In genomic region chrX:49137492-49137891, GRCh38 we compare ENCODE assay signal across 2 cellular contexts.
TF ChIP-seq lines count a peak whose summit lies in the region.

No MANE protein-coding gene starts in this region.

TF ChIP-seq in HepG2, 621 proteins besides CTCF, POLR2A, EP300 and RAD21:
- TF ChIP-seq SOX13 (IDR thresholded peaks at IDR 0.05) = peak; percentile 79; the same call in 1 of the 2 replicates
- TF ChIP-seq SOX13 (CRISPR knock-in tag; conservative IDR thresholded peaks at IDR 0.05 in 1 of 2, IDR thresholded peaks at IDR 0.05 in 1 of 2) = peak in 1 of 2 experiments; percentile 95; a peak in 2 of 4 replicates
- TF ChIP-seq, protein P1, sequence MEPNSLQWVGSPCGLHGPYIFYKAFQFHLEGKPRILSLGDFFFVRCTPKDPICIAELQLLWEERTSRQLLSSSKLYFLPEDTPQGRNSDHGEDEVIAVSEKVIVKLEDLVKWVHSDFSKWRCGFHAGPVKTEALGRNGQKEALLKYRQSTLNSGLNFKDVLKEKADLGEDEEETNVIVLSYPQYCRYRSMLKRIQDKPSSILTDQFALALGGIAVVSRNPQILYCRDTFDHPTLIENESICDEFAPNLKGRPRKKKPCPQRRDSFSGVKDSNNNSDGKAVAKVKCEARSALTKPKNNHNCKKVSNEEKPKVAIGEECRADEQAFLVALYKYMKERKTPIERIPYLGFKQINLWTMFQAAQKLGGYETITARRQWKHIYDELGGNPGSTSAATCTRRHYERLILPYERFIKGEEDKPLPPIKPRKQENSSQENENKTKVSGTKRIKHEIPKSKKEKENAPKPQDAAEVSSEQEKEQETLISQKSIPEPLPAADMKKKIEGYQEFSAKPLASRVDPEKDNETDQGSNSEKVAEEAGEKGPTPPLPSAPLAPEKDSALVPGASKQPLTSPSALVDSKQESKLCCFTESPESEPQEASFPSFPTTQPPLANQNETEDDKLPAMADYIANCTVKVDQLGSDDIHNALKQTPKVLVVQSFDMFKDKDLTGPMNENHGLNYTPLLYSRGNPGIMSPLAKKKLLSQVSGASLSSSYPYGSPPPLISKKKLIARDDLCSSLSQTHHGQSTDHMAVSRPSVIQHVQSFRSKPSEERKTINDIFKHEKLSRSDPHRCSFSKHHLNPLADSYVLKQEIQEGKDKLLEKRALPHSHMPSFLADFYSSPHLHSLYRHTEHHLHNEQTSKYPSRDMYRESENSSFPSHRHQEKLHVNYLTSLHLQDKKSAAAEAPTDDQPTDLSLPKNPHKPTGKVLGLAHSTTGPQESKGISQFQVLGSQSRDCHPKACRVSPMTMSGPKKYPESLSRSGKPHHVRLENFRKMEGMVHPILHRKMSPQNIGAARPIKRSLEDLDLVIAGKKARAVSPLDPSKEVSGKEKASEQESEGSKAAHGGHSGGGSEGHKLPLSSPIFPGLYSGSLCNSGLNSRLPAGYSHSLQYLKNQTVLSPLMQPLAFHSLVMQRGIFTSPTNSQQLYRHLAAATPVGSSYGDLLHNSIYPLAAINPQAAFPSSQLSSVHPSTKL (CRISPR knock-in tag; IDR thresholded peaks at IDR 0.05) = peak; percentile 20; the same call in 1 of the 2 replicates
- TF ChIP-seq, protein P2, sequence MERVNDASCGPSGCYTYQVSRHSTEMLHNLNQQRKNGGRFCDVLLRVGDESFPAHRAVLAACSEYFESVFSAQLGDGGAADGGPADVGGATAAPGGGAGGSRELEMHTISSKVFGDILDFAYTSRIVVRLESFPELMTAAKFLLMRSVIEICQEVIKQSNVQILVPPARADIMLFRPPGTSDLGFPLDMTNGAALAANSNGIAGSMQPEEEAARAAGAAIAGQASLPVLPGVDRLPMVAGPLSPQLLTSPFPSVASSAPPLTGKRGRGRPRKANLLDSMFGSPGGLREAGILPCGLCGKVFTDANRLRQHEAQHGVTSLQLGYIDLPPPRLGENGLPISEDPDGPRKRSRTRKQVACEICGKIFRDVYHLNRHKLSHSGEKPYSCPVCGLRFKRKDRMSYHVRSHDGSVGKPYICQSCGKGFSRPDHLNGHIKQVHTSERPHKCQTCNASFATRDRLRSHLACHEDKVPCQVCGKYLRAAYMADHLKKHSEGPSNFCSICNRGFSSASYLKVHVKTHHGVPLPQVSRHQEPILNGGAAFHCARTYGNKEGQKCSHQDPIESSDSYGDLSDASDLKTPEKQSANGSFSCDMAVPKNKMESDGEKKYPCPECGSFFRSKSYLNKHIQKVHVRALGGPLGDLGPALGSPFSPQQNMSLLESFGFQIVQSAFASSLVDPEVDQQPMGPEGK (CRISPR knock-in tag; IDR thresholded peaks at IDR 0.05) = peak; percentile 83
- TF ChIP-seq SOX6 (IDR thresholded peaks at IDR 0.05) = no peak
- peak; percentile 82 for TF ChIP-seq SOX6 (CRISPR knock-in tag; IDR thresholded peaks at IDR 0.05)
- peak; percentile 56; the same call in 1 of the 2 replicates for TF ChIP-seq PAXIP1 (CRISPR knock-in tag; conservative IDR thresholded peaks at IDR 0.05)
- TF ChIP-seq, protein P3, sequence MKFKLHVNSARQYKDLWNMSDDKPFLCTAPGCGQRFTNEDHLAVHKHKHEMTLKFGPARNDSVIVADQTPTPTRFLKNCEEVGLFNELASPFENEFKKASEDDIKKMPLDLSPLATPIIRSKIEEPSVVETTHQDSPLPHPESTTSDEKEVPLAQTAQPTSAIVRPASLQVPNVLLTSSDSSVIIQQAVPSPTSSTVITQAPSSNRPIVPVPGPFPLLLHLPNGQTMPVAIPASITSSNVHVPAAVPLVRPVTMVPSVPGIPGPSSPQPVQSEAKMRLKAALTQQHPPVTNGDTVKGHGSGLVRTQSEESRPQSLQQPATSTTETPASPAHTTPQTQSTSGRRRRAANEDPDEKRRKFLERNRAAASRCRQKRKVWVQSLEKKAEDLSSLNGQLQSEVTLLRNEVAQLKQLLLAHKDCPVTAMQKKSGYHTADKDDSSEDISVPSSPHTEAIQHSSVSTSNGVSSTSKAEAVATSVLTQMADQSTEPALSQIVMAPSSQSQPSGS (CRISPR knock-in tag; IDR thresholded peaks at IDR 0.05) = 0 out of 2 replicates have a peak, but pooled peaks have one; percentile 17
- TF ChIP-seq HDAC2 (CRISPR knock-in tag; IDR thresholded peaks at IDR 0.05) = no peak
- TF ChIP-seq NFKB2 (CRISPR knock-in tag; IDR thresholded peaks at IDR 0.05; ENCODE audit: borderline replicate concordance) = no peak
- peak; percentile 78 for TF ChIP-seq ELF3 (CRISPR knock-in tag; IDR thresholded peaks at IDR 0.05)
- peak; percentile 34; the same call in 1 of the 2 replicates for TF ChIP-seq GATAD2A (CRISPR knock-in tag; IDR thresholded peaks at IDR 0.05)
- TF ChIP-seq MXI1 (IDR thresholded peaks at IDR 0.05; ENCODE audit: borderline replicate concordance, low read depth, low read length) = no peak
- TF ChIP-seq SOX5 (CRISPR knock-in tag; IDR thresholded peaks at IDR 0.05; ENCODE audit: borderline replicate concordance) = peak; percentile 93
- 0 out of 2 replicates have a peak, but pooled peaks have one; percentile 12 for TF ChIP-seq ATF7 (IDR thresholded peaks at IDR 0.05)
- no peak for TF ChIP-seq ATF7 (CRISPR knock-in tag; IDR thresholded peaks at IDR 0.05)
- no peak for TF ChIP-seq NR1H2 (CRISPR knock-in tag; IDR thresholded peaks at IDR 0.05; ENCODE audit: borderline replicate concordance, low read depth)

TF ChIP-seq in SK-N-SH, 30 proteins besides CTCF, POLR2A, EP300 and RAD21:
- no peak for TF ChIP-seq TEAD4 (IDR thresholded peaks at IDR 0.05; ENCODE audit: borderline replicate concordance, insufficient read depth)
- no peak for TF ChIP-seq GABPA (IDR thresholded peaks at IDR 0.05; ENCODE audit: low read depth)
